1 cellular context compared by ENCODE assay signal in genomic region chr1:20343149-20343936, GRCh38.
TF ChIP-seq lines count a peak whose summit lies in the region.

No MANE protein-coding gene starts in this region.

TF ChIP-seq in HepG2, 621 proteins besides CTCF, POLR2A, EP300 and RAD21:
- TF ChIP-seq FIP1L1 (IDR thresholded peaks at IDR 0.05; ENCODE audit: borderline replicate concordance, insufficient read depth, low read depth, low read length), result no peak
- no peak for TF ChIP-seq ZBTB2 (CRISPR knock-in tag; IDR thresholded peaks at IDR 0.05; ENCODE audit: low read depth)
- no peak for TF ChIP-seq ZNF17 (CRISPR knock-in tag; IDR thresholded peaks at IDR 0.05)
- no peak for TF ChIP-seq ZNF878 (CRISPR knock-in tag; IDR thresholded peaks at IDR 0.05)
- no peak for TF ChIP-seq ZBTB14 (CRISPR knock-in tag; IDR thresholded peaks at IDR 0.05)
- no peak for TF ChIP-seq ZNF570 (CRISPR knock-in tag; IDR thresholded peaks at IDR 0.05; ENCODE audit: borderline replicate concordance)
- TF ChIP-seq PTBP1 (IDR thresholded peaks at IDR 0.05; ENCODE audit: low read depth, low read length, poor library complexity, severe bottlenecking), result no peak
- TF ChIP-seq NFIC (IDR thresholded peaks at IDR 0.05; ENCODE audit: low read length), result no peak
- TF ChIP-seq ZNF296 (CRISPR knock-in tag; conservative IDR thresholded peaks at IDR 0.05), result no peak
- no peak for TF ChIP-seq KAT2B (IDR thresholded peaks at IDR 0.05; ENCODE audit: borderline replicate concordance, low read depth, low read length)
- no peak for TF ChIP-seq ZNF337 (CRISPR knock-in tag; IDR thresholded peaks at IDR 0.05; ENCODE audit: borderline replicate concordance, low read depth)
- no peak for TF ChIP-seq NCOA2 (CRISPR knock-in tag; IDR thresholded peaks at IDR 0.05)
- no peak for TF ChIP-seq ZFAT (CRISPR knock-in tag; conservative IDR thresholded peaks at IDR 0.05)
- no peak for TF ChIP-seq JUNB (CRISPR knock-in tag; IDR thresholded peaks at IDR 0.05; ENCODE audit: borderline replicate concordance)
- no peak for TF ChIP-seq KIAA2018 (CRISPR knock-in tag; IDR thresholded peaks at IDR 0.05; ENCODE audit: borderline replicate concordance)
- no peak for TF ChIP-seq MEIS1 (CRISPR knock-in tag; IDR thresholded peaks at IDR 0.05; ENCODE audit: borderline replicate concordance)
